15 cellular contexts compared by ENCODE assay signal in genomic region chr3:73667889-73668288, GRCh38. TPM values are rescaled to one million over a fixed set of nuclear protein-coding genes. Genes with fewer than 3 reads are reported as not detected.
DNase-seq lines count a peak whose midpoint lies in the region; ATAC-seq and TF ChIP-seq lines count a peak whose summit lies in the region.
"Had no signal": no experiment of that assay in that cellular context is flagged by ENCODE, and none has a peak within 500 bp of the region (broad histone marks: within the 10 kb centered on the region; RNA-seq: fewer than 3 reads in every experiment).

No MANE protein-coding gene starts in this region.

- peaks cover 2% of the 10 kb centered on the region for H3K27me3 Mint-ChIP-seq in GM23338 (ENCODE audit: insufficient read depth, low read depth, poor library complexity)
- no peaks in the 10 kb centered on the region for H3K27me3 Mint-ChIP-seq in mesothelial cell of epicardium (ENCODE audit: low read depth)

- ATAC-seq in GM23338, result peak; percentile 28; the same call in 2 of the 3 replicates
- no peak for ATAC-seq in HG03460 (IDR thresholded peaks at IDR 0.05; ENCODE audit: unreplicated experiment)
- ATAC-seq: K562 had no signal

- peaks cover 44% of the 10 kb centered on the region for H3K4me1 ChIP-seq in GM23338 (ENCODE audit: insufficient read depth)
- peaks cover 51% of the 10 kb centered on the region for H3K4me1 ChIP-seq in HUES64 (ENCODE audit: insufficient read depth, low read length)
- no peaks in the 10 kb centered on the region for H3K4me1 ChIP-seq in testis

- H3K36me3 Mint-ChIP-seq in GM23338 (ENCODE audit: low read depth) (no peaks in the 10 kb centered on the region), mesothelial cell of epicardium (no peaks in the 10 kb centered on the region)
- H3K36me3 Mint-ChIP-seq: CD4-positive, CD25-positive, alpha-beta regulatory T cell had no signal

- H3K9me3 ChIP-seq in HUES64 (ENCODE audit: insufficient read depth, low read depth, low read length) (no peaks in the 10 kb centered on the region), testis (no peaks in the 10 kb centered on the region)

- H3K9me3 Mint-ChIP-seq in GM23338 (no peaks in the 10 kb centered on the region), mesothelial cell of epicardium (no peaks in the 10 kb centered on the region)

- no peak for TF ChIP-seq POLR2A in testis (IDR thresholded peaks at IDR 0.05)

- no peak overlapping the region; the same call in 1 of the 2 replicates for H3K4me2 ChIP-seq in GM23338
- H3K4me2 ChIP-seq: BLaER1 treated with 17β-estradiol and CSF1 and Interleukin-3, amounts not matched to agents 10 nM and 100 nM had no signal

- H3K4me3 Mint-ChIP-seq in GM23338 (no peak overlapping the region), mesothelial cell of epicardium (no peak overlapping the region)
- H3K4me3 Mint-ChIP-seq: CD4-positive, CD25-positive, alpha-beta regulatory T cell had no signal

- no peaks in the 10 kb centered on the region for H3K27me3 ChIP-seq in GM23338 (ENCODE audit: insufficient read depth)
- no peaks in the 10 kb centered on the region for H3K27me3 ChIP-seq in HUES64 (ENCODE audit: insufficient read depth, low read length)
- no peaks in the 10 kb centered on the region for H3K27me3 ChIP-seq in testis
- H3K27me3 ChIP-seq: BLaER1 treated with 17β-estradiol and CSF1 and Interleukin-3, amounts not matched to agents 10 nM and 100 nM had no signal

- H3F3A ChIP-seq in GM23338 (replicated peaks; ENCODE audit: low read depth), result no peaks in the 10 kb centered on the region

- H4K20me1 ChIP-seq in GM23338 (replicated peaks; ENCODE audit: insufficient read depth), result no peaks in the 10 kb centered on the region
- H4K20me1 ChIP-seq: BLaER1 treated with 17β-estradiol and CSF1 and Interleukin-3, amounts not matched to agents 10 nM and 100 nM had no signal

- H3K36me3 ChIP-seq in GM23338 (ENCODE audit: insufficient read depth) (no peaks in the 10 kb centered on the region), HUES64 (ENCODE audit: insufficient read depth, low read length) (no peaks in the 10 kb centered on the region), testis (ENCODE audit: low read depth, missing control alignments) (no peaks in the 10 kb centered on the region)
- H3K36me3 ChIP-seq: BLaER1 treated with 17β-estradiol and CSF1 and Interleukin-3, amounts not matched to agents 10 nM and 100 nM had no signal

- no peak overlapping the region for H3K4me3 ChIP-seq in GM23338
- no peak overlapping the region for H3K4me3 ChIP-seq in HUES64 (ENCODE audit: low read length)
- no peak overlapping the region for H3K4me3 ChIP-seq in testis
- H3K4me3 ChIP-seq: BLaER1 treated with 17β-estradiol and CSF1 and Interleukin-3, amounts not matched to agents 10 nM and 100 nM; K562 had no signal

- H3K79me2 ChIP-seq in GM23338 (replicated peaks; ENCODE audit: insufficient read depth), result no peaks in the 10 kb centered on the region

- 84% methylated on average over 3 of the region's 3 CpGs for WGBS in HUES64
- 27 to 37% methylated on average over 3 of the region's 3 CpGs for WGBS in testis, 2 donors

- H3K9me2 ChIP-seq in GM23338 (ENCODE audit: insufficient read depth), result no peaks in the 10 kb centered on the region

- DNase-seq in GM23338 (ENCODE audit: low spot score), result no peak
- no peak for DNase-seq in mesothelial cell of epicardium (ENCODE audit: low spot score in 2 of 2, unreplicated experiment in 2 of 2)
- peak; percentile 28 for DNase-seq in testis
- no peak for DNase-seq in activated T-cell treated with anti-CD3 and anti-CD28 coated beads for 4 hours
- no peak for DNase-seq in Kasumi-1 (lab: John Stamatoyannopoulos, UW)
- DNase-seq: ACHN; CD4-positive, CD25-positive, alpha-beta regulatory T cell; DMS53; GF-D8; H7 had no signal

- intact Hi-C loops in testis (cut with DNase I; ENCODE audit: low total_unique reads), result no loop called here

- TF ChIP-seq CTCF in GM23338 (conservative IDR thresholded peaks at IDR 0.05; ENCODE audit: low read depth in 2 of 2) (no peak), mesothelial cell of epicardium (IDR thresholded peaks at IDR 0.05; ENCODE audit: unreplicated experiment) (no peak), testis (IDR thresholded peaks at IDR 0.05) (no peak)

- H3K4me1 Mint-ChIP-seq in GM23338 (peaks cover 44% of the 10 kb centered on the region), mesothelial cell of epicardium (peaks cover 67% of the 10 kb centered on the region)
- H3K4me1 Mint-ChIP-seq: CD4-positive, CD25-positive, alpha-beta regulatory T cell had no signal

- H3K27ac Mint-ChIP-seq in GM23338 (no peak overlapping the region), mesothelial cell of epicardium (peak overlapping the region; percentile 49)
- H3K27ac Mint-ChIP-seq: CD4-positive, CD25-positive, alpha-beta regulatory T cell had no signal

- no peak overlapping the region for H3K27ac ChIP-seq in GM23338 (ENCODE audit: low read depth)
- peak overlapping the region; percentile 79; the same call in 1 of the 2 replicates for H3K27ac ChIP-seq in HUES64 (ENCODE audit: low read depth, low read length)
- H3K27ac ChIP-seq in testis, result peak overlapping the region in 1 of 2 donors; percentile 7
- H3K27ac ChIP-seq: BLaER1 treated with 17β-estradiol and CSF1 and Interleukin-3, amounts not matched to agents 10 nM and 100 nM had no signal

- H2AFZ ChIP-seq in GM23338, result no peak overlapping the region

- H3K9ac ChIP-seq in HUES64 (ENCODE audit: low read depth, low read length), result no peak overlapping the region
- H3K9ac ChIP-seq: BLaER1 treated with 17β-estradiol and CSF1 and Interleukin-3, amounts not matched to agents 10 nM and 100 nM had no signal

TF ChIP-seq in GM23338, 12 proteins besides CTCF, POLR2A, EP300 and RAD21 (continues in another document):
- TF ChIP-seq EZH2 (IDR thresholded peaks at IDR 0.05; ENCODE audit: low read depth, unreplicated experiment), result no peak
- no peak for TF ChIP-seq EZH2phosphoT487 (IDR thresholded peaks at IDR 0.05; ENCODE audit: unreplicated experiment)
- no peak for TF ChIP-seq REST (IDR thresholded peaks at IDR 0.05; ENCODE audit: unreplicated experiment)
- no peak for TF ChIP-seq ZNF114 (CRISPR knock-in tag; IDR thresholded peaks at IDR 0.05)
- TF ChIP-seq ZNF331 (CRISPR knock-in tag; IDR thresholded peaks at IDR 0.05; ENCODE audit: low read depth), result no peak

RNA-seq across cellular contexts. Expression of gene PDZRN3, which starts 43.1 kb away (rescaled TPM):
- 11.0 and 14.0 TPM in 2 replicates for total RNA-seq in GM23338 (2014; rRNA removed; shearing (Covaris generic))
- 7.0 and 7.5 TPM in 2 replicates for polyA plus RNA-seq in GM23338 (2016; fragmentation: Nextera tagmentation; extraction: Ambion mirVana)
- polyA plus RNA-seq in HUES64 (2013, experiment 1 of 2), result 6.9 TPM
- polyA plus RNA-seq in HUES64 (2013, experiment 2 of 2), result 8.4 TPM
- 42.9 to 48.4 TPM (median 43.4 TPM) in 3 replicates for total RNA-seq in mesothelial cell of epicardium
- total RNA-seq in testis, result 10 to 100 TPM; 23.1 to 30.8 TPM
- 15.8 TPM for polyA plus RNA-seq in testis (ENCODE audit: insufficient read depth, low read depth, low replicate concordance)
- total RNA-seq: A172; CD4-positive, CD25-positive, alpha-beta regulatory T cell had no signal
- polyA plus RNA-seq: CD4-positive, CD25-positive, alpha-beta regulatory T cell; K562 had no signal
